ENCODE assay signal across 1 cellular context in genomic region chr10:82889703-82890102, GRCh38.
TF ChIP-seq lines count a peak whose summit lies in the region.

No MANE protein-coding gene starts in this region.

TF ChIP-seq in H1, 55 proteins besides CTCF, POLR2A, EP300 and RAD21:
- no peak for TF ChIP-seq SAP30 (IDR thresholded peaks at IDR 0.05; ENCODE audit: insufficient read depth, insufficient replicate concordance, low read length)
- no peak for TF ChIP-seq CEBPB (IDR thresholded peaks at IDR 0.05; ENCODE audit: low read depth, low read length)
- no peak for TF ChIP-seq JUND (IDR thresholded peaks at IDR 0.05; ENCODE audit: low read length)
- no peak for TF ChIP-seq SP2 (IDR thresholded peaks at IDR 0.05; ENCODE audit: low read length)
- no peak for TF ChIP-seq TCF12 (IDR thresholded peaks at IDR 0.05; ENCODE audit: low read depth, low read length)
- TF ChIP-seq SIN3A (conservative IDR thresholded peaks at IDR 0.05 in 1 of 2, IDR thresholded peaks at IDR 0.05 in 1 of 2; ENCODE audit: low read depth in 1 of 2, low read length in 2 of 2) = no peak
- no peak for TF ChIP-seq MAFK (IDR thresholded peaks at IDR 0.05; ENCODE audit: low read depth, low read length)
- TF ChIP-seq ASH2L (IDR thresholded peaks at IDR 0.05; ENCODE audit: low read length) = no peak
